Comparison of ENCODE assay signal across 8 cellular contexts in genomic region chr2:45652090-45653050, GRCh38. TPM values are rescaled to one million over a fixed set of nuclear protein-coding genes. Genes with fewer than 3 reads are reported as not detected.
A peak's percentile ranks its signal among the peaks of the same experiment; 100 is the strongest.
DNase-seq lines count a peak whose midpoint lies in the region; ATAC-seq and TF ChIP-seq lines count a peak whose summit lies in the region.

No MANE protein-coding gene starts in this region.

- no peaks in the 10 kb centered on the region for H3K27me3 ChIP-seq in mucosa of rectum (ENCODE audit: control insufficient read depth in 2 of 2, insufficient read depth in 2 of 2, low read length in 2 of 2)
- no peaks in the 10 kb centered on the region for H3K27me3 ChIP-seq in thyroid gland

- POLR2A ChIA-PET in activated CD8-positive, alpha-beta T cell treated with anti-CD3 and anti-CD28 coated beads for 36 hours (lab: Charles Lee): interaction anchor here (0.5 to 0.8 kb wide), 3 partner anchors 12 to 718 kb away, joined by 3 read pairs; no protein-coding TSS in a partner anchor

- H3K4me1 ChIP-seq in mucosa of rectum (ENCODE audit: control insufficient read depth in 2 of 2, insufficient read depth in 2 of 2, low read length in 2 of 2) (peaks cover 17% of the 10 kb centered on the region in 2 donors), thyroid gland (peaks cover 20 to 22% of the 10 kb centered on the region in 2 donors)

- peak overlapping the region; percentile 84 for H3K4me3 Mint-ChIP-seq in activated CD8-positive, alpha-beta T cell treated with anti-CD3 and anti-CD28 coated beads for 36 hours
- peak overlapping the region; percentile 91 for H3K4me3 Mint-ChIP-seq in endothelial cell (ENCODE audit: unreplicated experiment)

- no peaks in the 10 kb centered on the region for H3K36me3 ChIP-seq in mucosa of rectum (ENCODE audit: control insufficient read depth in 2 of 2, insufficient read depth in 2 of 2, low read length in 2 of 2)
- H3K36me3 ChIP-seq in thyroid gland: no peaks in the 10 kb centered on the region

- H3K27ac Mint-ChIP-seq in activated CD8-positive, alpha-beta T cell treated with anti-CD3 and anti-CD28 coated beads for 36 hours: peak overlapping the region; percentile 69
- H3K27ac Mint-ChIP-seq in endothelial cell (ENCODE audit: unreplicated experiment): peak overlapping the region; percentile 44

- no peak for ATAC-seq in activated CD8-positive, alpha-beta T cell treated with anti-CD3 and anti-CD28 coated beads for 36 hours
- no peak for ATAC-seq in GM18511 (IDR thresholded peaks at IDR 0.05; ENCODE audit: unreplicated experiment)
- no peak for ATAC-seq in HG03280 (IDR thresholded peaks at IDR 0.05; ENCODE audit: unreplicated experiment)

- H3K4me1 Mint-ChIP-seq in activated CD8-positive, alpha-beta T cell treated with anti-CD3 and anti-CD28 coated beads for 36 hours (ENCODE audit: low read depth): peaks cover 17% of the 10 kb centered on the region
- peaks cover 23% of the 10 kb centered on the region for H3K4me1 Mint-ChIP-seq in endothelial cell (ENCODE audit: unreplicated experiment)

- peaks cover 5% of the 10 kb centered on the region for H3K27me3 Mint-ChIP-seq in activated CD8-positive, alpha-beta T cell treated with anti-CD3 and anti-CD28 coated beads for 36 hours
- peaks cover 9% of the 10 kb centered on the region for H3K27me3 Mint-ChIP-seq in endothelial cell (ENCODE audit: unreplicated experiment)

- no peak for TF ChIP-seq POLR2A in thyroid gland (IDR thresholded peaks at IDR 0.05)

- peak overlapping the region; percentile 52 to 94 for H3K9ac ChIP-seq in mucosa of rectum (ENCODE audit: low read depth in 1 of 2, low read length in 2 of 2)

- peak overlapping the region; percentile 79 to 85 for H3K4me3 ChIP-seq in mucosa of rectum (ENCODE audit: low read length in 2 of 2)
- peak overlapping the region; percentile 40 to 88 (median 64) for H3K4me3 ChIP-seq in thyroid gland (replicated peaks in 1 of 3)

- no peak for TF ChIP-seq CTCF in activated CD8-positive, alpha-beta T cell treated with anti-CD3 and anti-CD28 coated beads for 36 hours (IDR thresholded peaks at IDR 0.05)
- TF ChIP-seq CTCF in endothelial cell (IDR thresholded peaks at IDR 0.05; ENCODE audit: unreplicated experiment): no peak
- TF ChIP-seq CTCF in thyroid gland (IDR thresholded peaks at IDR 0.05): no peak

- H3K27ac ChIP-seq in mucosa of rectum (ENCODE audit: low read depth in 2 of 2, low read length in 2 of 2) (peak overlapping the region in 1 of 2 donors; percentile 97), thyroid gland (peak overlapping the region in 2 of 3 donors; percentile 94 to 99)

- intact Hi-C loops in activated CD8-positive, alpha-beta T cell treated with anti-CD3 and anti-CD28 coated beads for 36 hours (cut with micrococcal nuclease): no loop called here
- intact Hi-C loops in thyroid gland (cut with DNase I): no loop called here

- peaks cover 2% of the 10 kb centered on the region for H3K36me3 Mint-ChIP-seq in activated CD8-positive, alpha-beta T cell treated with anti-CD3 and anti-CD28 coated beads for 36 hours (ENCODE audit: low read depth)
- peaks cover 6% of the 10 kb centered on the region for H3K36me3 Mint-ChIP-seq in endothelial cell (ENCODE audit: low read depth, unreplicated experiment)

- DNase-seq in DMS 273 (lab: John Stamatoyannopoulos, UW; ENCODE audit: unreplicated experiment) (peak; percentile 72), MV-4-11 (lab: John Stamatoyannopoulos, UW) (peak; percentile 71), endothelial cell (ENCODE audit: low spot score) (peak; percentile 41), thyroid gland (peak; percentile 48 to 61)
- DNase-seq in activated CD8-positive, alpha-beta T cell treated with anti-CD3 and anti-CD28 coated beads for 36 hours: peak; percentile 49

- H3K9me3 Mint-ChIP-seq in activated CD8-positive, alpha-beta T cell treated with anti-CD3 and anti-CD28 coated beads for 36 hours: no peaks in the 10 kb centered on the region
- no peaks in the 10 kb centered on the region for H3K9me3 Mint-ChIP-seq in endothelial cell (ENCODE audit: unreplicated experiment)

- CTCF ChIA-PET in activated CD8-positive, alpha-beta T cell treated with anti-CD3 and anti-CD28 coated beads for 36 hours (lab: Charles Lee): interaction anchor here (0.9 to 6.2 kb wide), 5 partner anchors 8 to 127 kb away, joined by 3 to 33 read pairs (median 3); no protein-coding TSS in a partner anchor

- WGBS in thyroid gland, 2 donors: 2 to 4% methylated on average over 24 to 32 of the region's 54 CpGs

- H3K9me3 ChIP-seq in mucosa of rectum (ENCODE audit: control insufficient read depth in 2 of 2, low read length in 2 of 2) (no peaks in the 10 kb centered on the region), thyroid gland (no peaks in the 10 kb centered on the region)

RNA-seq across cellular contexts. Expression of gene PRKCE, which starts 0.9 kb away (rescaled TPM):
- total RNA-seq in activated CD8-positive, alpha-beta T cell treated with anti-CD3 and anti-CD28 coated beads for 36 hours: 10 to 100 TPM; 11.5 to 11.9 TPM
- total RNA-seq in endothelial cell (ENCODE audit: unreplicated experiment) (24.2 TPM), thyroid gland (10 to 100 TPM in 3 of 4 donors, 1 to 10 TPM in 1; 8.4 to 35.3 (median 15.2) TPM)

RNA-seq across cellular contexts. Expression of gene SRBD1, which starts 41.3 kb away (rescaled TPM):
- 10 to 100 TPM; 14.8 to 21.7 TPM for total RNA-seq in activated CD8-positive, alpha-beta T cell treated with anti-CD3 and anti-CD28 coated beads for 36 hours
- total RNA-seq in endothelial cell (ENCODE audit: unreplicated experiment) (18.2 TPM), thyroid gland (10 to 100 TPM; 23.1 to 33.3 (median 27.2) TPM)
